ENCODE assay signal across 22 cellular contexts in the genomic region with DNA sequence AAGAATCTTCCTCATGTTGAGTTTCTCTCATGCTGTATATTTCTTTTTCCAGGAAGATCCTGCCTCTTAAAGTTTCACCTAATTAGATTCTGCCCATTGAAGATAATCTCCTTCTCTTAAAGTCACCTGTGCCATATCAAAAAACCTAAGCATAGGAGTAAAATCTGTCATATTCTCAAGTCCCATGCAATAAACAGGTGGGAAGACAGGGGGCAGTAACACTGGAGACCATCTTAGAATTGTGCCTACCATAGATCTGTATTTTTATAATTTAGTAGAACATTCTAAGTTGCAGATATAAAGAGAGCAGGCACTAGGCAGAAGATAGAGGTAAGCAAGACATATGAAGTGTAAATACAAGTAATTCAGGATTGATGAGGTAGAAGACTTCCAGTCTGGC.
"Had no signal": no experiment of that assay in that cellular context is flagged by ENCODE, and none has a peak within 500 bp of the region (broad histone marks: within the 10 kb centered on the region; RNA-seq: fewer than 3 reads in every experiment).

No MANE protein-coding gene starts in this region.

- H3K4me3 ChIP-seq: cardiac muscle cell, hepatocyte, pancreas, psoas muscle, thyroid gland had no signal

- H3K4me1 ChIP-seq: pancreas, psoas muscle, thyroid gland had no signal

- H3K27me3 ChIP-seq: cardiac muscle cell, hepatocyte, pancreas, thyroid gland had no signal

- H3K4me3 Mint-ChIP-seq: activated CD4-positive, alpha-beta memory T cell treated with anti-CD3 and anti-CD28 coated beads, Interleukin-2, amount 10 ng/mL, durations not matched to agents 7 days and 5 days; activated CD4-positive, alpha-beta T cell treated with anti-CD3 and anti-CD28 coated beads, Interleukin-2, amount 10 ng/mL, durations not matched to agents 24 days and 14 days; activated naive CD8-positive, alpha-beta T cell treated with anti-CD3 and anti-CD28 coated beads, Interleukin-2, amount 50 U/mL, for 24 hours; activated T-helper 1 cell treated with anti-CD3 and anti-CD28 coated beads, Interleukin-12 subunit alpha, Interleukin-12 subunit beta, Interleukin-2, Interleukin-4 antibody, amounts not matched to agents 30 ng/mL and 10 ng/mL and 1 ng/mL, durations not matched to agents 14 hours and 24 hours and 36 hours; dendritic cell treated with granulocyte-macrophage colony-stimulating factor and Interleukin-4, amounts not matched to agents 40 ng/mL and 50 ng/mL, for 4 days; memory B cell; nephron had no signal

- H3K9me3 ChIP-seq: pancreas, psoas muscle, thyroid gland had no signal

- DNase-seq: activated CD4-positive, alpha-beta memory T cell treated with anti-CD3 and anti-CD28 coated beads, Interleukin-2, amount 10 ng/mL, durations not matched to agents 7 days and 5 days; activated CD4-positive, alpha-beta T cell treated with anti-CD3 and anti-CD28 coated beads, Interleukin-2, amount 10 ng/mL, durations not matched to agents 24 days and 14 days; activated gamma-delta T cell; activated naive CD4-positive, alpha-beta T cell treated with anti-CD3 and anti-CD28 coated beads, Interleukin-2, amount 50 U/mL, for 16 hours; activated naive CD8-positive, alpha-beta T cell treated with anti-CD3 and anti-CD28 coated beads, Interleukin-2, amount 50 U/mL, for 24 hours; effector CD4-positive, alpha-beta T cell; foreskin melanocyte; pancreas; psoas muscle; right cardiac atrium; stimulated activated CD4-positive, alpha-beta T cell treated with anti-CD3 and anti-CD28 coated beads, Interleukin-4, amount 100 ng/mL, for 24 hours; stimulated activated naive CD8-positive, alpha-beta T cell treated with anti-CD3 and anti-CD28 coated beads, Interleukin-15, Interleukin-2, amounts not matched to agents 100 U/mL and 50 U/mL, for 24 hours; substantia nigra; T-helper 2 cell; thyroid gland had no signal

- H3K27ac Mint-ChIP-seq: activated CD4-positive, alpha-beta memory T cell treated with anti-CD3 and anti-CD28 coated beads, Interleukin-2, amount 10 ng/mL, durations not matched to agents 7 days and 5 days; activated CD4-positive, alpha-beta T cell treated with anti-CD3 and anti-CD28 coated beads, Interleukin-2, amount 10 ng/mL, durations not matched to agents 24 days and 14 days; activated naive CD8-positive, alpha-beta T cell treated with anti-CD3 and anti-CD28 coated beads, Interleukin-2, amount 50 U/mL, for 24 hours; activated T-helper 1 cell treated with anti-CD3 and anti-CD28 coated beads, Interleukin-12 subunit alpha, Interleukin-12 subunit beta, Interleukin-2, Interleukin-4 antibody, amounts not matched to agents 30 ng/mL and 10 ng/mL and 1 ng/mL, durations not matched to agents 14 hours and 24 hours and 36 hours; dendritic cell treated with granulocyte-macrophage colony-stimulating factor and Interleukin-4, amounts not matched to agents 40 ng/mL and 50 ng/mL, for 4 days; memory B cell; nephron had no signal

- H2AFZ ChIP-seq: hepatocyte had no signal

- H3K27ac ChIP-seq: cardiac muscle cell, hepatocyte, pancreas, psoas muscle, thyroid gland had no signal

- H3K4me1 Mint-ChIP-seq: activated CD4-positive, alpha-beta memory T cell treated with anti-CD3 and anti-CD28 coated beads, Interleukin-2, amount 10 ng/mL, durations not matched to agents 7 days and 5 days; activated CD4-positive, alpha-beta T cell treated with anti-CD3 and anti-CD28 coated beads, Interleukin-2, amount 10 ng/mL, durations not matched to agents 24 days and 14 days; activated naive CD8-positive, alpha-beta T cell treated with anti-CD3 and anti-CD28 coated beads, Interleukin-2, amount 50 U/mL, for 24 hours; memory B cell; nephron had no signal

- ATAC-seq: activated CD4-positive, CD25-positive, alpha-beta regulatory T cell treated with anti-CD3 and anti-CD28 coated beads, Interleukin-2, amount 50 U/mL, for 24 hours; activated naive CD8-positive, alpha-beta T cell treated with anti-CD3 and anti-CD28 coated beads, Interleukin-2, amount 50 U/mL, for 24 hours; pancreas; psoas muscle; right cardiac atrium; stimulated activated naive CD8-positive, alpha-beta T cell treated with anti-CD3 and anti-CD28 coated beads, Interleukin-15, Interleukin-2, amounts not matched to agents 100 U/mL and 50 U/mL, for 24 hours had no signal

- H3K79me2 ChIP-seq: hepatocyte had no signal

- H3K27me3 Mint-ChIP-seq: activated CD4-positive, alpha-beta memory T cell treated with anti-CD3 and anti-CD28 coated beads, Interleukin-2, amount 10 ng/mL, durations not matched to agents 7 days and 5 days; activated CD4-positive, alpha-beta T cell treated with anti-CD3 and anti-CD28 coated beads, Interleukin-2, amount 10 ng/mL, durations not matched to agents 24 days and 14 days; activated naive CD8-positive, alpha-beta T cell treated with anti-CD3 and anti-CD28 coated beads, Interleukin-2, amount 50 U/mL, for 24 hours; dendritic cell treated with granulocyte-macrophage colony-stimulating factor and Interleukin-4, amounts not matched to agents 40 ng/mL and 50 ng/mL, for 4 days; memory B cell had no signal

- H3K4me2 ChIP-seq: hepatocyte had no signal

- H3K36me3 Mint-ChIP-seq: memory B cell had no signal

- H3K36me3 ChIP-seq: cardiac muscle cell, pancreas, thyroid gland had no signal

- H3K9me3 Mint-ChIP-seq: nephron had no signal
